In genomic region chr3:32288819-32289218, GRCh38 we compare ENCODE assay signal across 18 cellular contexts. TPM values are rescaled to one million over a fixed set of nuclear protein-coding genes. Genes with fewer than 3 reads are reported as not detected.
DNase-seq lines count a peak whose midpoint lies in the region; ATAC-seq and TF ChIP-seq lines count a peak whose summit lies in the region.
"Had no signal": no experiment of that assay in that cellular context is flagged by ENCODE, and none has a peak within 500 bp of the region (broad histone marks: within the 10 kb centered on the region; RNA-seq: fewer than 3 reads in every experiment).

No MANE protein-coding gene starts in this region.

- H3K36me3 ChIP-seq in esophagus muscularis mucosa: no peaks in the 10 kb centered on the region
- H3K36me3 ChIP-seq: cardiac muscle cell, sigmoid colon, uterus had no signal

- H3K27me3 Mint-ChIP-seq in activated CD4-positive, alpha-beta T cell treated with anti-CD3 and anti-CD28 coated beads, Interleukin-2, amount 10 ng/mL, durations not matched to agents 24 days and 14 days: no peaks in the 10 kb centered on the region
- no peaks in the 10 kb centered on the region for H3K27me3 Mint-ChIP-seq in activated CD8-positive, alpha-beta T cell treated with anti-CD3 and anti-CD28 coated beads, Interleukin-2, amount 10 ng/mL, durations not matched to agents 7 days and 5 days (ENCODE audit: low read depth)
- no peaks in the 10 kb centered on the region for H3K27me3 Mint-ChIP-seq in natural killer cell (ENCODE audit: low read depth in 2 of 2)

- WGBS in esophagus muscularis mucosa: 83% methylated on average over 5 of the region's 5 CpGs

- TF ChIP-seq CTCF in natural killer cell (IDR thresholded peaks at IDR 0.05): no peak
- no peak for TF ChIP-seq CTCF in esophagus muscularis mucosa (IDR thresholded peaks at IDR 0.05)

- peak; percentile 66 for ATAC-seq in GM19395 (IDR thresholded peaks at IDR 0.05; ENCODE audit: unreplicated experiment)
- ATAC-seq in activated CD8-positive, alpha-beta T cell treated with anti-CD3 and anti-CD28 coated beads, Interleukin-2, amount 10 ng/mL, durations not matched to agents 7 days and 5 days: peak; percentile 61
- ATAC-seq in natural killer cell: peak; percentile 74 to 85 (median 79)
- ATAC-seq: foreskin keratinocyte, PC-3 had no signal

- H3K4me1 Mint-ChIP-seq in activated CD4-positive, alpha-beta T cell treated with anti-CD3 and anti-CD28 coated beads, Interleukin-2, amount 10 ng/mL, durations not matched to agents 24 days and 14 days: peaks cover 11% of the 10 kb centered on the region
- H3K4me1 Mint-ChIP-seq in activated CD8-positive, alpha-beta T cell treated with anti-CD3 and anti-CD28 coated beads, Interleukin-2, amount 10 ng/mL, durations not matched to agents 7 days and 5 days (ENCODE audit: low read depth): peaks cover 9% of the 10 kb centered on the region
- peaks cover 12 to 23% of the 10 kb centered on the region in 2 donors for H3K4me1 Mint-ChIP-seq in natural killer cell
- H3K4me1 Mint-ChIP-seq: H9 had no signal

- no peak for TF ChIP-seq POLR2A in esophagus muscularis mucosa (IDR thresholded peaks at IDR 0.05; ENCODE audit: low read depth)

- H3K9me3 ChIP-seq in esophagus muscularis mucosa: no peaks in the 10 kb centered on the region
- H3K9me3 ChIP-seq: sigmoid colon, uterus had no signal

- H3K27ac ChIP-seq in esophagus muscularis mucosa (replicated peaks in 1 of 4): no peak overlapping the region
- H3K27ac ChIP-seq: cardiac muscle cell, foreskin keratinocyte, sigmoid colon, uterus had no signal

- peak overlapping the region; percentile 74 for H3K27ac Mint-ChIP-seq in activated CD4-positive, alpha-beta T cell treated with anti-CD3 and anti-CD28 coated beads, Interleukin-2, amount 10 ng/mL, durations not matched to agents 24 days and 14 days
- peak overlapping the region; percentile 65 for H3K27ac Mint-ChIP-seq in activated CD8-positive, alpha-beta T cell treated with anti-CD3 and anti-CD28 coated beads, Interleukin-2, amount 10 ng/mL, durations not matched to agents 7 days and 5 days
- peak overlapping the region; percentile 75 to 83 for H3K27ac Mint-ChIP-seq in natural killer cell
- H3K27ac Mint-ChIP-seq: H9 had no signal

- intact Hi-C loops in activated CD4-positive, alpha-beta T cell treated with anti-CD3 and anti-CD28 coated beads, Interleukin-2, amount 10 ng/mL, durations not matched to agents 24 days and 14 days (cut with micrococcal nuclease): no loop called here
- intact Hi-C loops in natural killer cell (cut with micrococcal nuclease) (no loop called here), esophagus muscularis mucosa (cut with DNase I) (no loop called here)

- no peaks in the 10 kb centered on the region for H3K9me3 Mint-ChIP-seq in activated CD4-positive, alpha-beta T cell treated with anti-CD3 and anti-CD28 coated beads, Interleukin-2, amount 10 ng/mL, durations not matched to agents 24 days and 14 days
- H3K9me3 Mint-ChIP-seq in activated CD8-positive, alpha-beta T cell treated with anti-CD3 and anti-CD28 coated beads, Interleukin-2, amount 10 ng/mL, durations not matched to agents 7 days and 5 days (ENCODE audit: insufficient read depth): no peaks in the 10 kb centered on the region
- H3K9me3 Mint-ChIP-seq in natural killer cell: no peaks in the 10 kb centered on the region
- H3K9me3 Mint-ChIP-seq: H9 had no signal

- no peaks in the 10 kb centered on the region for H3K27me3 ChIP-seq in esophagus muscularis mucosa
- H3K27me3 ChIP-seq: cardiac muscle cell, foreskin keratinocyte, sigmoid colon, uterus had no signal

- DNase-seq in activated CD4-positive, alpha-beta T cell treated with anti-CD3 and anti-CD28 coated beads, Interleukin-2, amount 10 ng/mL, durations not matched to agents 24 days and 14 days: peak; percentile 78
- DNase-seq in activated CD4-positive, alpha-beta T cell treated with anti-CD3 and anti-CD28 coated beads for 1 hour: no peak
- DNase-seq in activated CD8-positive, alpha-beta T cell treated with anti-CD3 and anti-CD28 coated beads, Interleukin-2, amount 10 ng/mL, durations not matched to agents 7 days and 5 days: peak; percentile 42
- DNase-seq in natural killer cell: no peak
- DNase-seq in LoVo (ENCODE audit: low spot score): no peak
- DNase-seq in esophagus muscularis mucosa (ENCODE audit: extremely low spot score): no peak
- DNase-seq in iPS-NIHi7 (ENCODE audit: extremely low spot score): no peak
- DNase-seq: activated CD4-positive, CD25-positive, alpha-beta regulatory T cell; foreskin keratinocyte; H9; KBM-7; mammary epithelial cell; NCI-H146; PC-3; sigmoid colon; uterus had no signal

- H3K4me1 ChIP-seq in esophagus muscularis mucosa: no peaks in the 10 kb centered on the region
- H3K4me1 ChIP-seq: foreskin keratinocyte, uterus had no signal

- POLR2A ChIA-PET in activated CD8-positive, alpha-beta T cell treated with anti-CD3 and anti-CD28 coated beads, Interleukin-2, amount 10 ng/mL, durations not matched to agents 7 days and 5 days (lab: Charles Lee): interaction anchor here (1.1 kb wide), 1 partner anchor 135 kb away, joined by 3 read pairs; no protein-coding TSS in a partner anchor

- no peak for TF ChIP-seq EP300 in esophagus muscularis mucosa (IDR thresholded peaks at IDR 0.05)

- CTCF ChIA-PET in activated CD8-positive, alpha-beta T cell treated with anti-CD3 and anti-CD28 coated beads, Interleukin-2, amount 10 ng/mL, durations not matched to agents 7 days and 5 days (lab: Charles Lee): interaction anchor here (0.7 to 4.8 kb wide), 19 partner anchors 8 to 114 kb away, joined by 3 to 31 read pairs (median 4); partner anchors contain the start of gene CMTM8

- H3K4me3 ChIP-seq in esophagus muscularis mucosa: no peak overlapping the region
- H3K4me3 ChIP-seq: cardiac muscle cell, sigmoid colon, uterus had no signal

- peak overlapping the region; percentile 37 for H3K4me3 Mint-ChIP-seq in activated CD4-positive, alpha-beta T cell treated with anti-CD3 and anti-CD28 coated beads, Interleukin-2, amount 10 ng/mL, durations not matched to agents 24 days and 14 days
- H3K4me3 Mint-ChIP-seq in activated CD8-positive, alpha-beta T cell treated with anti-CD3 and anti-CD28 coated beads, Interleukin-2, amount 10 ng/mL, durations not matched to agents 7 days and 5 days: no peak overlapping the region
- H3K4me3 Mint-ChIP-seq in natural killer cell: no peak overlapping the region
- H3K4me3 Mint-ChIP-seq: H9 had no signal

- H3K36me3 Mint-ChIP-seq in activated CD4-positive, alpha-beta T cell treated with anti-CD3 and anti-CD28 coated beads, Interleukin-2, amount 10 ng/mL, durations not matched to agents 24 days and 14 days (ENCODE audit: low read depth): no peaks in the 10 kb centered on the region
- H3K36me3 Mint-ChIP-seq in activated CD8-positive, alpha-beta T cell treated with anti-CD3 and anti-CD28 coated beads, Interleukin-2, amount 10 ng/mL, durations not matched to agents 7 days and 5 days (ENCODE audit: low read depth): no peaks in the 10 kb centered on the region
- no peaks in the 10 kb centered on the region for H3K36me3 Mint-ChIP-seq in natural killer cell

RNA-seq across cellular contexts. Expression of gene CMTM8, which starts 50.3 kb away (rescaled TPM):
- 4.8 and 5.5 TPM in 2 replicates for total RNA-seq in activated CD4-positive, alpha-beta T cell treated with anti-CD3 and anti-CD28 coated beads, Interleukin-2, amount 10 ng/mL, durations not matched to agents 24 days and 14 days
- total RNA-seq in activated CD8-positive, alpha-beta T cell treated with anti-CD3 and anti-CD28 coated beads, Interleukin-2, amount 10 ng/mL, durations not matched to agents 7 days and 5 days: 1 to 10 TPM; 2.1 TPM
- total RNA-seq in natural killer cell: under 1 TPM; 0.31 to 0.88 (median 0.83) TPM
- 1 to 10 TPM; 1.7 to 4.2 (median 3.8) TPM for total RNA-seq in esophagus muscularis mucosa

Comparison
In these comparisons a context has a peak if more than half of its experiments do, and no peak if none do; other contexts are left out.
1. DNase-seq: peak in activated CD4-positive, alpha-beta T cell treated with anti-CD3 and anti-CD28 coated beads, Interleukin-2, amount 10 ng/mL, durations not matched to agents 24 days and 14 days (single experiment) and activated CD8-positive, alpha-beta T cell treated with anti-CD3 and anti-CD28 coated beads, Interleukin-2, amount 10 ng/mL, durations not matched to agents 7 days and 5 days (single experiment); none in activated CD4-positive, alpha-beta T cell treated with anti-CD3 and anti-CD28 coated beads for 1 hour (single experiment), natural killer cell (single experiment), LoVo (single experiment), esophagus muscularis mucosa (single experiment) and iPS-NIHi7 (single experiment).
2. Peak in every context shown above with its lines, with median percentiles within 50 percentile points of each other: H3K27ac Mint-ChIP-seq and ATAC-seq.